Comparison of ENCODE assay signal across 12 cellular contexts in genomic region chr14:94728440-94728839, GRCh38. TPM values are rescaled to one million over a fixed set of nuclear protein-coding genes. Genes with fewer than 3 reads are reported as not detected.
"Had no signal": no experiment of that assay in that cellular context is flagged by ENCODE, and none has a peak within 500 bp of the region (broad histone marks: within the 10 kb centered on the region; RNA-seq: fewer than 3 reads in every experiment).

No MANE protein-coding gene starts in this region.

RNA-seq across cellular contexts. Expression of gene GSC, which starts 41.5 kb away (rescaled TPM):
- total RNA-seq: activated naive CD4-positive, alpha-beta T cell treated with anti-CD3 and anti-CD28 coated beads for 36 hours; activated naive CD4-positive, alpha-beta T cell treated with anti-CD3 and anti-CD28 coated beads, Interleukin-2, amount 50 U/mL, for 72 hours; activated naive CD8-positive, alpha-beta T cell treated with anti-CD3 and anti-CD28 coated beads for 36 hours; activated naive CD8-positive, alpha-beta T cell treated with anti-CD3 and anti-CD28 coated beads, Interleukin-2, amount 10 ng/mL, durations not matched to agents 7 days and 5 days; activated T-cell treated with anti-CD3 and anti-CD28 coated beads, Interleukin-2, amount 50 U/mL, for 4 hours; activated T-helper 1 cell treated with anti-CD3 and anti-CD28 coated beads, Interleukin-12 subunit alpha, Interleukin-12 subunit beta, Interleukin-2, Interleukin-4 antibody, amounts not matched to agents 30 ng/mL and 10 ng/mL and 1 ng/mL, durations not matched to agents 14 hours and 24 hours and 36 hours; activated T-helper 17 cell treated with anti-CD3 and anti-CD28 coated beads, Interleukin-2, amount 50 U/mL, for 72 hours; activated T-helper 2 cell treated with anti-CD3 and anti-CD28 coated beads, Interferon-gamma antibody, Interleukin-2, Interleukin-4, amounts not matched to agents 10 μg/mL and 5 μg/mL and 100 μg/mL, durations not matched to agents 14 hours and 24 hours and 36 hours; ascending aorta; astrocyte; bronchial epithelial cell had no signal
- polyA plus RNA-seq: aorta had no signal
